14 cellular contexts compared by ENCODE assay signal in the genomic region with DNA sequence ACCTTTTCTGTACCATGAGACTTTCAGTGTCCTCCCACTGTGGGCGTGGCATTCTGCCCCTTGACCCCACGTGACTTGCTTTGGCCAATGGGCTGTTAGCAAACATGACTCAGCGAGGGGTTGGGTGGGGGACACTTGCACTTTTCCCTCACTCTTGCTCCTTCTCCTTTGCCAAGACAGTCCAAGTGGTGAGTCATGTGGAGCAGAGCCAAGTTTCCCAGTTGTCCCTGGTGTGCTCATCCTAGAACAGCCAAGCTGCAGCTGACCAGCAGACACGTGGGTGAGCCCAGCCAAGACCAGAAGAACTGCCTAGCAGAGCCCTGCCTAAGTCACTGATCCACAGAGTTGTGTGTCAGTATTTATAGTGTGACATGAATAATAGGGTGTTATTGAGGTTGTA.
DNase-seq lines count a peak whose midpoint lies in the region; ATAC-seq and TF ChIP-seq lines count a peak whose summit lies in the region.
"Had no signal": no experiment of that assay in that cellular context is flagged by ENCODE, and none has a peak within 500 bp of the region (broad histone marks: within the 10 kb centered on the region; RNA-seq: fewer than 3 reads in every experiment).

No MANE protein-coding gene starts in this region.

- H3K27ac Mint-ChIP-seq in T-cell: no peak overlapping the region
- no peak overlapping the region for H3K27ac Mint-ChIP-seq in activated naive CD8-positive, alpha-beta T cell treated with anti-CD3 and anti-CD28 coated beads, Interleukin-2, amount 50 U/mL, for 24 hours
- H3K27ac Mint-ChIP-seq: activated naive CD8-positive, alpha-beta T cell treated with anti-CD3 and anti-CD28 coated beads, Interleukin-2, amount 10 ng/mL, durations not matched to agents 7 days and 5 days; CD4-positive, CD25-positive, alpha-beta regulatory T cell had no signal

- H3K4me3 Mint-ChIP-seq in T-cell: no peak overlapping the region
- H3K4me3 Mint-ChIP-seq in activated naive CD8-positive, alpha-beta T cell treated with anti-CD3 and anti-CD28 coated beads, Interleukin-2, amount 50 U/mL, for 24 hours: no peak overlapping the region
- H3K4me3 Mint-ChIP-seq: activated naive CD8-positive, alpha-beta T cell treated with anti-CD3 and anti-CD28 coated beads, Interleukin-2, amount 10 ng/mL, durations not matched to agents 7 days and 5 days; CD4-positive, CD25-positive, alpha-beta regulatory T cell had no signal

- CTCF ChIA-PET in T-cell (lab: Charles Lee): no interaction called here

- H3K36me3 Mint-ChIP-seq in T-cell: no peaks in the 10 kb centered on the region
- no peaks in the 10 kb centered on the region for H3K36me3 Mint-ChIP-seq in activated naive CD8-positive, alpha-beta T cell treated with anti-CD3 and anti-CD28 coated beads, Interleukin-2, amount 50 U/mL, for 24 hours (ENCODE audit: low read depth)
- H3K36me3 Mint-ChIP-seq: activated naive CD8-positive, alpha-beta T cell treated with anti-CD3 and anti-CD28 coated beads, Interleukin-2, amount 10 ng/mL, durations not matched to agents 7 days and 5 days; CD4-positive, CD25-positive, alpha-beta regulatory T cell had no signal

- peaks cover 67 to 73% of the 10 kb centered on the region in 2 donors for H3K27me3 Mint-ChIP-seq in T-cell
- H3K27me3 Mint-ChIP-seq in activated naive CD8-positive, alpha-beta T cell treated with anti-CD3 and anti-CD28 coated beads, Interleukin-2, amount 50 U/mL, for 24 hours: peaks cover 67% of the 10 kb centered on the region

- H3K4me1 ChIP-seq in uterus: no peaks in the 10 kb centered on the region

- H3K36me3 ChIP-seq in uterus: no peaks in the 10 kb centered on the region
- H3K36me3 ChIP-seq: Peyer's patch had no signal

- no peaks in the 10 kb centered on the region for H3K9me3 Mint-ChIP-seq in T-cell
- H3K9me3 Mint-ChIP-seq in activated naive CD8-positive, alpha-beta T cell treated with anti-CD3 and anti-CD28 coated beads, Interleukin-2, amount 50 U/mL, for 24 hours: peaks cover 3% of the 10 kb centered on the region

- peaks cover 0 to 5% of the 10 kb centered on the region in 2 donors for H3K9me3 ChIP-seq in uterus

- TF ChIP-seq CTCF in cardiac fibroblast (IDR thresholded peaks at IDR 0.05; ENCODE audit: low read depth, low read length) (no peak), uterus (IDR thresholded peaks at IDR 0.05) (no peak)

- peaks cover 0 to 18% (median 3%) of the 10 kb centered on the region in 3 donors for H3K4me1 Mint-ChIP-seq in T-cell
- H3K4me1 Mint-ChIP-seq in activated naive CD8-positive, alpha-beta T cell treated with anti-CD3 and anti-CD28 coated beads, Interleukin-2, amount 50 U/mL, for 24 hours: no peaks in the 10 kb centered on the region

- H3K27ac ChIP-seq in uterus: no peak overlapping the region
- H3K27ac ChIP-seq: Peyer's patch had no signal

- ATAC-seq in left colon (peak; percentile 49), T-cell (replicated peaks in 1 of 4) (no peak), GM18505 (IDR thresholded peaks at IDR 0.05; ENCODE audit: unreplicated experiment) (no peak)
- ATAC-seq in activated naive CD8-positive, alpha-beta T cell treated with anti-CD3 and anti-CD28 coated beads, Interleukin-2, amount 50 U/mL, for 24 hours: no peak

- intact Hi-C loops in left colon (cut with DNase I, micrococcal nuclease) (no loop called here), uterus (cut with DNase I; ENCODE audit: low total_unique reads) (no loop called here)

- no peak for TF ChIP-seq POLR2A in GM18505 (IDR thresholded peaks at IDR 0.05; ENCODE audit: borderline replicate concordance, extremely low read depth, insufficient read depth, insufficient read length)
- TF ChIP-seq POLR2A in uterus (IDR thresholded peaks at IDR 0.05): no peak

- DNase-seq in EL (peak; percentile 82), NCI-H226 (peak; percentile 73), cardiac fibroblast (ENCODE audit: low read depth in 2 of 2) (peak; percentile 45 to 56), left colon (no peak), T-cell (no peak), uterus (no peak)
- no peak for DNase-seq in activated naive CD8-positive, alpha-beta T cell treated with anti-CD3 and anti-CD28 coated beads, Interleukin-2, amount 50 U/mL, for 24 hours
- DNase-seq: activated naive CD8-positive, alpha-beta T cell treated with anti-CD3 and anti-CD28 coated beads, Interleukin-2, amount 10 ng/mL, durations not matched to agents 7 days and 5 days; CD4-positive, CD25-positive, alpha-beta regulatory T cell; midbrain; NCI-H2107; T1000 had no signal

- POLR2A ChIA-PET in T-cell (lab: Charles Lee): no interaction called here

- H3K4me3 ChIP-seq in cardiac fibroblast (replicated peaks in 1 of 2; ENCODE audit: low read depth in 2 of 2, low read length in 2 of 2): no peak overlapping the region
- no peak overlapping the region for H3K4me3 ChIP-seq in uterus
- H3K4me3 ChIP-seq: Peyer's patch had no signal

- H3K27me3 ChIP-seq in uterus: peaks cover 7 to 33% of the 10 kb centered on the region in 2 donors

Comparison
In these comparisons a context has a peak if more than half of its experiments do, and no peak if none do; other contexts are left out.
1. DNase-seq: peak in EL (single experiment), NCI-H226 (single experiment) and cardiac fibroblast (2 of 2); none in left colon (0 of 2), T-cell (0 of 34), uterus (0 of 2) and activated naive CD8-positive, alpha-beta T cell treated with anti-CD3 and anti-CD28 coated beads, Interleukin-2, amount 50 U/mL, for 24 hours (single experiment).